In genomic region chr2:140552634-140553033, GRCh38 we compare ENCODE assay signal across 8 cellular contexts.
"Had no signal": no experiment of that assay in that cellular context is flagged by ENCODE, and none has a peak within 500 bp of the region (broad histone marks: within the 10 kb centered on the region; RNA-seq: fewer than 3 reads in every experiment).

No MANE protein-coding gene starts in this region.

- H3K4me3 ChIP-seq: GM12878 had no signal

- ATAC-seq: GM12878 had no signal

- FAIRE-seq: G401.6, GM12878, GM12891, GM12892, GM18507, GM19239 had no signal

- DNase-seq: GDM1, GF-D8 had no signal
